ENCODE assay signal across 1 cellular context in genomic region chr16:12262454-12263180, GRCh38.
TF ChIP-seq lines count a peak whose summit lies in the region.

No MANE protein-coding gene starts in this region.

TF ChIP-seq in HepG2, 621 proteins besides CTCF, POLR2A, EP300 and RAD21 (continued from another document and continues in another):
- TF ChIP-seq SOX5 (CRISPR knock-in tag; IDR thresholded peaks at IDR 0.05; ENCODE audit: borderline replicate concordance) (peak; percentile 74; the same call in 1 of the 2 replicates), ZFY (CRISPR knock-in tag; IDR thresholded peaks at IDR 0.05) (peak; percentile 53), ZNF550 (CRISPR knock-in tag; IDR thresholded peaks at IDR 0.05; ENCODE audit: borderline replicate concordance) (no peak), ZNF709 (CRISPR knock-in tag; IDR thresholded peaks at IDR 0.05) (0 out of 2 replicates have a peak, but pooled peaks have one; percentile 40), ZNF142 (CRISPR knock-in tag; IDR thresholded peaks at IDR 0.05) (0 out of 2 replicates have a peak, but pooled peaks have one; percentile 24), ZNF530 (CRISPR knock-in tag; IDR thresholded peaks at IDR 0.05; ENCODE audit: low read depth) (no peak), MEF2D (CRISPR knock-in tag; IDR thresholded peaks at IDR 0.05) (peak; percentile 76), DRAP1 (CRISPR knock-in tag; IDR thresholded peaks at IDR 0.05) (peak; percentile 15; the same call in 1 of the 2 replicates), ZBTB44 (CRISPR knock-in tag; IDR thresholded peaks at IDR 0.05) (0 out of 2 replicates have a peak, but pooled peaks have one; percentile 16), ZFX (CRISPR knock-in tag; IDR thresholded peaks at IDR 0.05; ENCODE audit: low read depth) (peak; percentile 68), ZNF644 (CRISPR knock-in tag; IDR thresholded peaks at IDR 0.05; ENCODE audit: low read depth) (peak; percentile 36; the same call in 1 of the 2 replicates), SP1 (IDR thresholded peaks at IDR 0.05) (no peak), SP1 (CRISPR knock-in tag; IDR thresholded peaks at IDR 0.05) (peak; percentile 20; the same call in 1 of the 2 replicates), CEBPG (CRISPR knock-in tag; IDR thresholded peaks at IDR 0.05) (peak; percentile 93), KLF9 (CRISPR knock-in tag; IDR thresholded peaks at IDR 0.05; ENCODE audit: low read depth) (0 out of 2 replicates have a peak, but pooled peaks have one; percentile 17), EHMT2 (IDR thresholded peaks at IDR 0.05; ENCODE audit: borderline replicate concordance, low read depth, low read length) (peak; percentile 69; the same call in 1 of the 2 replicates), ZNF609 (CRISPR knock-in tag; IDR thresholded peaks at IDR 0.05; ENCODE audit: borderline replicate concordance) (peak; percentile 60; the same call in 1 of the 2 replicates), HNF4A (CRISPR knock-in tag; IDR thresholded peaks at IDR 0.05) (peak; percentile 36), ERF (CRISPR knock-in tag; IDR thresholded peaks at IDR 0.05) (no peak), USF2 (IDR thresholded peaks at IDR 0.05; ENCODE audit: low read depth, low read length) (0 out of 2 replicates have a peak, but pooled peaks have one; percentile 31), USF2 (CRISPR knock-in tag; IDR thresholded peaks at IDR 0.05; ENCODE audit: borderline replicate concordance) (peak; percentile 62; the same call in 1 of the 2 replicates), ARID2 (CRISPR knock-in tag; IDR thresholded peaks at IDR 0.05; ENCODE audit: borderline replicate concordance) (peak; percentile 73), HOXA9 (CRISPR knock-in tag; IDR thresholded peaks at IDR 0.05; ENCODE audit: borderline replicate concordance) (peak; percentile 76; the same call in 1 of the 2 replicates), ZNF460 (CRISPR knock-in tag; IDR thresholded peaks at IDR 0.05; ENCODE audit: borderline replicate concordance) (no peak), ZNF800 (CRISPR knock-in tag; IDR thresholded peaks at IDR 0.05) (peak; percentile 82), MEIS1 (CRISPR knock-in tag; IDR thresholded peaks at IDR 0.05; ENCODE audit: borderline replicate concordance) (0 out of 2 replicates have a peak, but pooled peaks have one; percentile 4), ZNF564 (CRISPR knock-in tag; IDR thresholded peaks at IDR 0.05) (peak; percentile 84), LCORL (IDR thresholded peaks at IDR 0.05) (no peak), LCORL (CRISPR knock-in tag; IDR thresholded peaks at IDR 0.05) (peak; percentile 49), ATF2 (CRISPR knock-in tag; IDR thresholded peaks at IDR 0.05) (0 out of 2 replicates have a peak, but pooled peaks have one; percentile 17), DNMT1 (CRISPR knock-in tag; IDR thresholded peaks at IDR 0.05) (no peak), POGK (CRISPR knock-in tag; conservative IDR thresholded peaks at IDR 0.05) (no peak), BCL6 (CRISPR knock-in tag; IDR thresholded peaks at IDR 0.05) (peak; percentile 36)
